Comparison of ENCODE assay signal across 27 cellular contexts in the genomic region with DNA sequence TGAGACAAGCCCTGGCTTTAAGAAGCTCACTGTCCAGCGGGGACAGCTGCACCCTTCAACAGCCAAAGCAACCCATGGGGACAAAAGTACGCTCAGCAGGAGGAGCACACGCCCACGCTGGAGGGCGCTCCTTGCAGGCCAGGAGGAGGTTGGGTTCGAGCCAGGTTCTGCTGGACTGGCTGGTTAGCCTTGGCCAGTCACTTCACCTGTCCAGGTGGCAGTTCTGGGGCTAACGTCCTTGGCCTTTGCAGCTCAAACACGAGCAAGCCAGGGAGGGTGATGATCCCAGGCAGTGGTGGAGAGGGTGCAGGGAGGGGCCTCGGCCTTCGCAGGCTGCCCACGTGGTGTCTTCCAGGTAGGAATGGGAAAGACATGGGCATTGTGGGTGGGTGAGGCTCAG. TPM values are rescaled to one million over a fixed set of nuclear protein-coding genes. Genes with fewer than 3 reads are reported as not detected.
"Had no signal": no experiment of that assay in that cellular context is flagged by ENCODE, and none has a peak within 500 bp of the region (broad histone marks: within the 10 kb centered on the region; RNA-seq: fewer than 3 reads in every experiment).

No MANE protein-coding gene starts in this region.

- H3K9me3 ChIP-seq: colonic mucosa, esophagus squamous epithelium, gastrocnemius medialis, heart right ventricle, lower lobe of right lung, mucosa of descending colon had no signal

- H3K4me3 ChIP-seq: colonic mucosa, esophagus squamous epithelium, gastrocnemius medialis, heart right ventricle, lower lobe of right lung, mucosa of descending colon had no signal

- ATAC-seq: effector memory CD8-positive, alpha-beta T cell; esophagus mucosa; gastrocnemius medialis; heart right ventricle; left cardiac atrium; left ventricle myocardium superior; lower lobe of right lung; mucosa of descending colon had no signal

- H3K27ac ChIP-seq: colonic mucosa, epithelial cell of prostate, esophagus squamous epithelium, gastrocnemius medialis, heart right ventricle, lower lobe of right lung had no signal

- H3K27me3 ChIP-seq: colonic mucosa, esophagus squamous epithelium, gastrocnemius medialis, heart right ventricle had no signal

- H3K4me1 ChIP-seq: colonic mucosa, gastrocnemius medialis, heart right ventricle, lower lobe of right lung had no signal

- H3K36me3 ChIP-seq: gastrocnemius medialis had no signal

- DNase-seq: colonic mucosa; cortex of kidney; effector CD8-positive, alpha-beta T cell; effector memory CD8-positive, alpha-beta T cell; endodermal cell; erythroblast; esophagus squamous epithelium; foreskin fibroblast; foreskin melanocyte; gastrocnemius medialis; glutamatergic neuron; head of caudate nucleus; heart right ventricle; hippocampal formation; left cardiac atrium; left ventricle myocardium superior; lower lobe of right lung; mesenchymal stem cell had no signal

RNA-seq across cellular contexts. Expression of a gene that starts 13.1 kb away (rescaled TPM):
- total RNA-seq: chondrocyte, dermis microvascular lymphatic vessel endothelial cell, heart right ventricle, kidney epithelial cell, left cardiac atrium, left ventricle myocardium superior, lung microvascular endothelial cell, mesothelial cell of epicardium, myocyte had no signal
